Comparison of ENCODE assay signal across 24 cellular contexts in the genomic region with DNA sequence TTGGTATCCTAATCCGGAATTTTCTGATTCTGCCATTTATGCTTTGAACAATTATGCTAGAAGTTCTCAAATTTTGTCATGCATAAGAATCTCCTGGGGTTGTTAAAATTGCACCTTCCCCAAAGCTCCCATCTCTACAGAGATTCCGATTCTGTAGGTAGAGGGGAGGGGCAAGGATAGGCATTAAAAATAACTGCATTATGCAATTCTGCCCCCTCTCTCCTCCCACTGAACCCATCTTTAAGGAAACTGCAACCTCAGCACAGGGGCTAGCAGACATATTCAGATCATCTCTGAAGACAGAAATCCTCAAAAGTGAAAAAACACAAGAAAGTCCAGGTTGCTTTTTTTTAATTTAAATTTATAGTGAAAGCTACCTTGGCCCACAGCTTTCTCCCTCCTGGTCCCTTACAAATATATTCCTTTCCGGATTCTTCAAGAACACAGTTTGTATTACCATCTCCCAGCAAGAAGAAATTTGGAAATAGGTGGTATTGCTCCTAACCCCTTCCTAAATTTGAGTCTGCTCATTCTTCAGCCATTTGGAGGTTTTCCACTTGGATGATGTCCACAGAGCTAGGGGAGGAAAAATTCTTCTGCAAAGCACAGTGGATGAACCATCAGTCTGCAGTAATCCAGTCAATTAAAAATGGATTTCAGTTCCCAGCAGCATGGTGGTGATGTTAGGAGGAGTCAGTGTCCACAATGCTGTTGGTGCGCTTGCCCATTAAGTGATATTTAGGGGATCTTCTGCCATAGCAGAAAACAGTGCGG.
DNase-seq lines count a peak whose midpoint lies in the region; ATAC-seq, FAIRE-seq and TF ChIP-seq lines count a peak whose summit lies in the region.
"Had no signal": no experiment of that assay in that cellular context is flagged by ENCODE, and none has a peak within 500 bp of the region (broad histone marks: within the 10 kb centered on the region; RNA-seq: fewer than 3 reads in every experiment).

No MANE protein-coding gene starts in this region.

- H3K79me2 ChIP-seq in HepG2 (ENCODE audit: insufficient read depth, low read length) = no peaks in the 10 kb centered on the region

- H3K4me1 ChIP-seq in HepG2 (ENCODE audit: insufficient read depth, low read length) = no peaks in the 10 kb centered on the region
- no peaks in the 10 kb centered on the region for H3K4me1 ChIP-seq in right lobe of liver
- H3K4me1 ChIP-seq in psoas muscle = peaks cover 70% of the 10 kb centered on the region
- H3K4me1 ChIP-seq: BLaER1, Caco-2 had no signal

- DNase-seq in HepG2 (ENCODE audit: low spot score) = no peak
- DNase-seq in right lobe of liver = no peak
- peak; percentile 63 for DNase-seq in cerebellar cortex (ENCODE audit: low spot score)
- DNase-seq in psoas muscle = no peak
- no peak for DNase-seq in NCI-H1048 (lab: John Stamatoyannopoulos, UW)
- DNase-seq in activated CD8-positive, alpha-beta memory T cell treated with anti-CD3 and anti-CD28 coated beads, Interleukin-2, amount 50 U/mL, for 4 hours = no peak
- DNase-seq: Caco-2; CD4-positive, CD25-positive, alpha-beta regulatory T cell; CD8-positive, alpha-beta T cell; DMS153; DND-41; GDM1; GM23248; H9 had no signal

- ATAC-seq in HepG2 (no peak), right lobe of liver (no peak), psoas muscle (no peak), GM21515 (IDR thresholded peaks at IDR 0.05; ENCODE audit: unreplicated experiment) (no peak), GM18867 (IDR thresholded peaks at IDR 0.05; ENCODE audit: unreplicated experiment) (no peak)
- ATAC-seq: CD8-positive, alpha-beta T cell; HCT116 had no signal

- POLR2A ChIA-PET in HepG2 (lab: Yijun Ruan, JAX) = no interaction called here

- H3K27me3 ChIP-seq in HepG2 (ENCODE audit: control insufficient read depth in 1 of 2, insufficient read depth in 2 of 2, low read length in 2 of 2) = peaks cover 0 to 7% of the 10 kb centered on the region in 2 experiments; a peak in 1 of 5 replicates
- no peaks in the 10 kb centered on the region for H3K27me3 ChIP-seq in right lobe of liver
- H3K27me3 ChIP-seq in psoas muscle (ENCODE audit: insufficient read depth in 3 of 3, low read length in 2 of 3) = no peaks in the 10 kb centered on the region
- H3K27me3 ChIP-seq: BLaER1 had no signal

- in situ Hi-C loops in HepG2 (cut with HindIII; ENCODE audit: extremely low pct_ligation_motif_present, low pct_unique_long_range_greater_than_20kb) = no loop called here

- TF ChIP-seq EP300 in HepG2 (IDR thresholded peaks at IDR 0.05; ENCODE audit: low read depth in 2 of 2, low read length in 2 of 2) = no peak
- TF ChIP-seq EP300 in HepG2 (CRISPR knock-in tag; IDR thresholded peaks at IDR 0.05; ENCODE audit: borderline replicate concordance) = no peak

- no peak for FAIRE-seq in HepG2 (lab: Jason Lieb, UNC)
- FAIRE-seq: A204.1, GM12891, GM18507, H1 had no signal

- CTCF ChIA-PET in HepG2 (lab: Yijun Ruan, JAX; ENCODE audit: low intra/inter-chr PET ratio, low total read pairs) = no interaction called here

- H3K4me2 ChIP-seq in HepG2 (ENCODE audit: low read depth, low read length) = no peak overlapping the region
- H3K4me2 ChIP-seq: BLaER1 had no signal

- no peak overlapping the region for H3K9ac ChIP-seq in HepG2 (ENCODE audit: insufficient read depth, low read depth, low read length)
- H3K9ac ChIP-seq: BLaER1, GM23248 had no signal

- H4K20me1 ChIP-seq in HepG2 (ENCODE audit: insufficient read depth, low read length) = no peaks in the 10 kb centered on the region
- H4K20me1 ChIP-seq: BLaER1 had no signal

- H3K36me3 ChIP-seq in HepG2 (replicated peaks in 1 of 2; ENCODE audit: control insufficient read depth in 1 of 2, insufficient read depth in 2 of 2, low read length in 2 of 2) (no peaks in the 10 kb centered on the region), right lobe of liver (no peaks in the 10 kb centered on the region), psoas muscle (ENCODE audit: insufficient read depth in 1 of 2, low read depth in 1 of 2) (no peaks in the 10 kb centered on the region)
- H3K36me3 ChIP-seq: BLaER1 had no signal

- H3K4me3 ChIP-seq in HepG2 (replicated peaks in 1 of 3; ENCODE audit: insufficient read depth in 1 of 3, low read depth in 2 of 3, low read length in 3 of 3) = no peak overlapping the region
- H3K4me3 ChIP-seq in right lobe of liver = no peak overlapping the region
- H3K4me3 ChIP-seq in psoas muscle = no peak overlapping the region
- H3K4me3 ChIP-seq: BLaER1, GM23248 had no signal

- WGBS in HepG2 (ENCODE audit: low lambda C conversion rate) = 36% methylated on average over 5 of the region's 5 CpGs
- WGBS in right lobe of liver (ENCODE audit: insufficient coverage, low coverage, low lambda C conversion rate, missing lambda C conversion rate) = 53% methylated on average over 5 of the region's 5 CpGs
- WGBS in psoas muscle, 3 donors = 29 to 65% (median 33%) methylated on average over 5 of the region's 5 CpGs

- BruUV-seq in HepG2 (replicated peaks; lab: Mats Ljungman, UMichigan) = no TSS peak

- no peak for TF ChIP-seq POLR2A in HepG2 (IDR thresholded peaks at IDR 0.05; ENCODE audit: insufficient read depth in 1 of 2, low read depth in 2 of 2, low read length in 2 of 2)
- no peak for TF ChIP-seq POLR2A in right lobe of liver (IDR thresholded peaks at IDR 0.05)

- H2AFZ ChIP-seq in HepG2 (ENCODE audit: low read length) = no peak overlapping the region
- H2AFZ ChIP-seq: GM23248 had no signal

- intact Hi-C loops in HepG2 (cut with micrococcal nuclease; ENCODE audit: unreplicated experiment) (no loop called here), right lobe of liver (cut with DNase I) (no loop called here), psoas muscle (cut with DNase I) (loop anchor here in 1 of 2 donors (10.0 kb wide), 2 partner anchors 136 to 204 kb away; no protein-coding TSS in a partner anchor)

- no peaks in the 10 kb centered on the region for H3K9me3 ChIP-seq in HepG2 (ENCODE audit: low read length)
- no peaks in the 10 kb centered on the region for H3K9me3 ChIP-seq in right lobe of liver
- H3K9me3 ChIP-seq in psoas muscle = no peaks in the 10 kb centered on the region
- H3K9me3 ChIP-seq: BLaER1, Caco-2 had no signal

- no peak for TF ChIP-seq RAD21 in HepG2 (CRISPR knock-in tag; IDR thresholded peaks at IDR 0.05)

- TF ChIP-seq CTCF in HepG2 (CRISPR knock-in tag; IDR thresholded peaks at IDR 0.05) (no peak), right lobe of liver (IDR thresholded peaks at IDR 0.05) (no peak), psoas muscle (IDR thresholded peaks at IDR 0.05) (no peak)

- no peak overlapping the region for H3K27ac ChIP-seq in HepG2 (ENCODE audit: extremely low read length, insufficient read depth, low read length)
- H3K27ac ChIP-seq in right lobe of liver = no peak overlapping the region
- H3K27ac ChIP-seq in psoas muscle = peak overlapping the region; percentile 20
- H3K27ac ChIP-seq: 22Rv1, BLaER1, C4-2B, GM23248 had no signal

TF ChIP-seq in HepG2, 621 proteins besides CTCF, POLR2A, EP300 and RAD21:
- TF ChIP-seq JARID2 (CRISPR knock-in tag; IDR thresholded peaks at IDR 0.05; ENCODE audit: insufficient replicate concordance) = no peak
- peak; percentile 17 to 49; a peak in 3 of 4 replicates for TF ChIP-seq MAFK (conservative IDR thresholded peaks at IDR 0.05 in 1 of 2, IDR thresholded peaks at IDR 0.05 in 1 of 2; ENCODE audit: low read length in 2 of 2)
- TF ChIP-seq, protein P1, sequence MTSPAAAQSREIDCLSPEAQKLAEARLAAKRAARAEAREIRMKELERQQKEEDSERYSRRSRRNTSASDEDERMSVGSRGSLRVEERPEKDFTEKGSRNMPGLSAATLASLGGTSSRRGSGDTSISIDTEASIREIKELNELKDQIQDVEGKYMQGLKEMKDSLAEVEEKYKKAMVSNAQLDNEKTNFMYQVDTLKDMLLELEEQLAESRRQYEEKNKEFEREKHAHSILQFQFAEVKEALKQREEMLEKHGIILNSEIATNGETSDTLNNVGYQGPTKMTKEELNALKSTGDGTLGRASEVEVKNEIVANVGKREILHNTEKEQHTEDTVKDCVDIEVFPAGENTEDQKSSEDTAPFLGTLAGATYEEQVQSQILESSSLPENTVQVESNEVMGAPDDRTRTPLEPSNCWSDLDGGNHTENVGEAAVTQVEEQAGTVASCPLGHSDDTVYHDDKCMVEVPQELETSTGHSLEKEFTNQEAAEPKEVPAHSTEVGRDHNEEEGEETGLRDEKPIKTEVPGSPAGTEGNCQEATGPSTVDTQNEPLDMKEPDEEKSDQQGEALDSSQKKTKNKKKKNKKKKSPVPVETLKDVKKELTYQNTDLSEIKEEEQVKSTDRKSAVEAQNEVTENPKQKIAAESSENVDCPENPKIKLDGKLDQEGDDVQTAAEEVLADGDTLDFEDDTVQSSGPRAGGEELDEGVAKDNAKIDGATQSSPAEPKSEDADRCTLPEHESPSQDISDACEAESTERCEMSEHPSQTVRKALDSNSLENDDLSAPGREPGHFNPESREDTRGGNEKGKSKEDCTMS (CRISPR knock-in tag; conservative IDR thresholded peaks at IDR 0.05) = no peak
- no peak for TF ChIP-seq ONECUT2 (CRISPR knock-in tag; IDR thresholded peaks at IDR 0.05)
- TF ChIP-seq ZNF883 (CRISPR knock-in tag; IDR thresholded peaks at IDR 0.05; ENCODE audit: not compliant biosample characterization) = no peak
- 0 out of 2 replicates have a peak, but pooled peaks have one; percentile 22 for TF ChIP-seq MAFF (IDR thresholded peaks at IDR 0.05; ENCODE audit: low read depth, low read length)
- TF ChIP-seq ZNF629 (CRISPR knock-in tag; conservative IDR thresholded peaks at IDR 0.05) = no peak
